Comparison of ENCODE assay signal across 1 cellular context in the genomic region with DNA sequence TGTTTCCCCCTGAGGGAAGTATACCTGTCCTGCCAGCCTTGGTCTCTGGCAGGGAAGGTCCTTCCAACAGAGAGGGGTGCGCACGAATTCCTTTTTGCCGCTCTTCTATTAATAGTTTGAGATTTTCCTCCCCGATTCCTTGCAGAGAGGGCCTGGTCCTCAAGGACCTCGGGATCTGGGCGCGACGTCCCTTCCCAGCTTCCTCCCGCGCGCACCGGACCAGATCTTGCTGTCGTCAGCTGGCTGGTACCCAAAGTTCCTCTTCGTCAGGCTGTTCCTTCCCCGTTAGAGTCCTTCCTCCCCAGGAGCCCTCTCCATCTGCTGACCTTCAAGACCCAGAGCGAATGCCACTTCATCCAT.
TF ChIP-seq lines count a peak whose summit lies in the region.

No MANE protein-coding gene starts in this region.

TF ChIP-seq in K562, 482 proteins besides CTCF, POLR2A, EP300 and RAD21 (continued from another document and continues in another):
- TF ChIP-seq ZNF592 (IDR thresholded peaks at IDR 0.05), result 0 out of 2 replicates have a peak, but pooled peaks have one; percentile 33
- TF ChIP-seq KAT7 (CRISPR knock-in tag; IDR thresholded peaks at IDR 0.05; ENCODE audit: borderline replicate concordance), result peak; percentile 52; the same call in 1 of the 2 replicates
- no peak for TF ChIP-seq NCOA1 (IDR thresholded peaks at IDR 0.05; ENCODE audit: low read depth)
- no peak for TF ChIP-seq HNRNPH1 (optimal IDR thresholded peaks at IDR 0.05; ENCODE audit: low read depth, low read length)
- no peak for TF ChIP-seq POLR2B (IDR thresholded peaks at IDR 0.05; ENCODE audit: low read depth, partially characterized antibody)
- TF ChIP-seq CHD1 (IDR thresholded peaks at IDR 0.05; ENCODE audit: low read length), result no peak
- TF ChIP-seq ZFP30 (CRISPR knock-in tag; IDR thresholded peaks at IDR 0.05; ENCODE audit: borderline replicate concordance), result no peak
- peak; percentile 54; the same call in 1 of the 2 replicates for TF ChIP-seq CREM (IDR thresholded peaks at IDR 0.05; ENCODE audit: low read depth)
- no peak for TF ChIP-seq UBTF (IDR thresholded peaks at IDR 0.05; ENCODE audit: borderline replicate concordance in 1 of 2, low read depth in 2 of 2, low read length in 2 of 2)
- TF ChIP-seq KAT8 (IDR thresholded peaks at IDR 0.05; ENCODE audit: low read depth), result no peak
- no peak for TF ChIP-seq KLF1 (tag; IDR thresholded peaks at IDR 0.05)
- no peak for TF ChIP-seq WHSC1 (IDR thresholded peaks at IDR 0.05; ENCODE audit: low read length)
- TF ChIP-seq CHD4 (IDR thresholded peaks at IDR 0.05; ENCODE audit: insufficient read depth, insufficient replicate concordance, low read depth, low read length, poor library complexity, severe bottlenecking), result no peak
- TF ChIP-seq, protein P1, sequence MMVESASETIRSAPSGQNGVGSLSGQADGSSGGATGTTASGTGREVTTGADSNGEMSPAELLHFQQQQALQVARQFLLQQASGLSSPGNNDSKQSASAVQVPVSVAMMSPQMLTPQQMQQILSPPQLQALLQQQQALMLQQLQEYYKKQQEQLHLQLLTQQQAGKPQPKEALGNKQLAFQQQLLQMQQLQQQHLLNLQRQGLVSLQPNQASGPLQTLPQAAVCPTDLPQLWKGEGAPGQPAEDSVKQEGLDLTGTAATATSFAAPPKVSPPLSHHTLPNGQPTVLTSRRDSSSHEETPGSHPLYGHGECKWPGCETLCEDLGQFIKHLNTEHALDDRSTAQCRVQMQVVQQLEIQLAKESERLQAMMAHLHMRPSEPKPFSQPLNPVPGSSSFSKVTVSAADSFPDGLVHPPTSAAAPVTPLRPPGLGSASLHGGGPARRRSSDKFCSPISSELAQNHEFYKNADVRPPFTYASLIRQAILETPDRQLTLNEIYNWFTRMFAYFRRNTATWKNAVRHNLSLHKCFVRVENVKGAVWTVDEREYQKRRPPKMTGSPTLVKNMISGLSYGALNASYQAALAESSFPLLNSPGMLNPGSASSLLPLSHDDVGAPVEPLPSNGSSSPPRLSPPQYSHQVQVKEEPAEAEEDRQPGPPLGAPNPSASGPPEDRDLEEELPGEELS (CRISPR knock-in tag; IDR thresholded peaks at IDR 0.05; ENCODE audit: borderline replicate concordance), result no peak
- TF ChIP-seq, protein P2, sequence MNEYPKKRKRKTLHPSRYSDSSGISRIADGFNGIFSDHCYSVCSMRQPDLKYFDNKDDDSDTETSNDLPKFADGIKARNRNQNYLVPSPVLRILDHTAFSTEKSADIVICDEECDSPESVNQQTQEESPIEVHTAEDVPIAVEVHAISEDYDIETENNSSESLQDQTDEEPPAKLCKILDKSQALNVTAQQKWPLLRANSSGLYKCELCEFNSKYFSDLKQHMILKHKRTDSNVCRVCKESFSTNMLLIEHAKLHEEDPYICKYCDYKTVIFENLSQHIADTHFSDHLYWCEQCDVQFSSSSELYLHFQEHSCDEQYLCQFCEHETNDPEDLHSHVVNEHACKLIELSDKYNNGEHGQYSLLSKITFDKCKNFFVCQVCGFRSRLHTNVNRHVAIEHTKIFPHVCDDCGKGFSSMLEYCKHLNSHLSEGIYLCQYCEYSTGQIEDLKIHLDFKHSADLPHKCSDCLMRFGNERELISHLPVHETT (CRISPR knock-in tag; conservative IDR thresholded peaks at IDR 0.05 in 1 of 2, IDR thresholded peaks at IDR 0.05 in 1 of 2), result 0 out of 4 replicates have a peak, but pooled peaks of 1 of the 2 experiments have one; percentile 5
- no peak for TF ChIP-seq ETV6 (IDR thresholded peaks at IDR 0.05; ENCODE audit: borderline replicate concordance in 1 of 2, low read depth in 2 of 2, low read length in 1 of 2)
- no peak for TF ChIP-seq ETV6 (CRISPR knock-in tag; IDR thresholded peaks at IDR 0.05; ENCODE audit: borderline replicate concordance)
- TF ChIP-seq THRA (IDR thresholded peaks at IDR 0.05), result no peak
- TF ChIP-seq, protein P3, sequence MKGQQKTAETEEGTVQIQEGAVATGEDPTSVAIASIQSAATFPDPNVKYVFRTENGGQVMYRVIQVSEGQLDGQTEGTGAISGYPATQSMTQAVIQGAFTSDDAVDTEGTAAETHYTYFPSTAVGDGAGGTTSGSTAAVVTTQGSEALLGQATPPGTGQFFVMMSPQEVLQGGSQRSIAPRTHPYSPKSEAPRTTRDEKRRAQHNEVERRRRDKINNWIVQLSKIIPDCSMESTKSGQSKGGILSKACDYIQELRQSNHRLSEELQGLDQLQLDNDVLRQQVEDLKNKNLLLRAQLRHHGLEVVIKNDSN (CRISPR knock-in tag; IDR thresholded peaks at IDR 0.05), result no peak
- TF ChIP-seq FOXA3 (CRISPR knock-in tag; conservative IDR thresholded peaks at IDR 0.05 in 1 of 2, IDR thresholded peaks at IDR 0.05 in 1 of 2), result no peak
- TF ChIP-seq PRPF4 (IDR thresholded peaks at IDR 0.05; ENCODE audit: insufficient read depth, low read depth, low read length, poor library complexity, severe bottlenecking), result no peak
- no peak for TF ChIP-seq KDM1A (IDR thresholded peaks at IDR 0.05)
- no peak for TF ChIP-seq KDM4B (IDR thresholded peaks at IDR 0.05; ENCODE audit: borderline replicate concordance in 2 of 2, low read depth in 1 of 2)
- no peak for TF ChIP-seq BRF1 (IDR thresholded peaks at IDR 0.05; ENCODE audit: borderline replicate concordance, extremely low read depth, insufficient read length)
- no peak for TF ChIP-seq PHB (CRISPR knock-in tag; IDR thresholded peaks at IDR 0.05)
- TF ChIP-seq GTF2E2 (tag; IDR thresholded peaks at IDR 0.05), result peak; percentile 65; the same call in 1 of the 2 replicates
- TF ChIP-seq ZBTB12 (CRISPR knock-in tag; IDR thresholded peaks at IDR 0.05), result no peak
- no peak for TF ChIP-seq SRF (CRISPR knock-in tag; IDR thresholded peaks at IDR 0.05)
- TF ChIP-seq ZNF785 (CRISPR knock-in tag; IDR thresholded peaks at IDR 0.05), result no peak
- TF ChIP-seq, protein P4, sequence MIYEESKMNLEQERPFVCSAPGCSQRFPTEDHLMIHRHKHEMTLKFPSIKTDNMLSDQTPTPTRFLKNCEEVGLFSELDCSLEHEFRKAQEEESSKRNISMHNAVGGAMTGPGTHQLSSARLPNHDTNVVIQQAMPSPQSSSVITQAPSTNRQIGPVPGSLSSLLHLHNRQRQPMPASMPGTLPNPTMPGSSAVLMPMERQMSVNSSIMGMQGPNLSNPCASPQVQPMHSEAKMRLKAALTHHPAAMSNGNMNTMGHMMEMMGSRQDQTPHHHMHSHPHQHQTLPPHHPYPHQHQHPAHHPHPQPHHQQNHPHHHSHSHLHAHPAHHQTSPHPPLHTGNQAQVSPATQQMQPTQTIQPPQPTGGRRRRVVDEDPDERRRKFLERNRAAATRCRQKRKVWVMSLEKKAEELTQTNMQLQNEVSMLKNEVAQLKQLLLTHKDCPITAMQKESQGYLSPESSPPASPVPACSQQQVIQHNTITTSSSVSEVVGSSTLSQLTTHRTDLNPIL (CRISPR knock-in tag; IDR thresholded peaks at IDR 0.05), result no peak
- no peak for TF ChIP-seq ESRRB (CRISPR knock-in tag; IDR thresholded peaks at IDR 0.05; ENCODE audit: borderline replicate concordance)
- no peak for TF ChIP-seq THAP7 (CRISPR knock-in tag; IDR thresholded peaks at IDR 0.05)
- peak; percentile 64 to 66 for TF ChIP-seq NRF1 (conservative IDR thresholded peaks at IDR 0.05 in 1 of 2, IDR thresholded peaks at IDR 0.05 in 1 of 2)
- TF ChIP-seq PRMT5 (CRISPR knock-in tag; IDR thresholded peaks at IDR 0.05), result no peak
- no peak for TF ChIP-seq ADNP (tag; IDR thresholded peaks at IDR 0.05)
- TF ChIP-seq BCOR (IDR thresholded peaks at IDR 0.05), result no peak
- no peak for TF ChIP-seq E2F8 (IDR thresholded peaks at IDR 0.05; ENCODE audit: low read depth, partially characterized antibody)
- TF ChIP-seq ZEB2 (IDR thresholded peaks at IDR 0.05), result no peak
- no peak for TF ChIP-seq ZC3H4 (CRISPR knock-in tag; IDR thresholded peaks at IDR 0.05; ENCODE audit: borderline replicate concordance)
- no peak for TF ChIP-seq MECOM (CRISPR knock-in tag; IDR thresholded peaks at IDR 0.05)
- peak; percentile 25; the same call in 1 of the 2 replicates for TF ChIP-seq SPI1 (IDR thresholded peaks at IDR 0.05; ENCODE audit: borderline replicate concordance, low read depth, low read length)
- TF ChIP-seq ZNF79 (CRISPR knock-in tag; IDR thresholded peaks at IDR 0.05; ENCODE audit: low read depth), result no peak
- TF ChIP-seq MCM3 (IDR thresholded peaks at IDR 0.05), result no peak
- TF ChIP-seq RCOR1 (IDR thresholded peaks at IDR 0.05; ENCODE audit: borderline replicate concordance in 1 of 2, low read depth in 2 of 2, low read length in 2 of 2), result 0 out of 4 replicates have a peak, but pooled peaks of 1 of the 2 experiments have one; percentile 16
